In genomic region chr12:129193263-129193871, GRCh38 we compare ENCODE assay signal across 11 cellular contexts.
DNase-seq lines count a peak whose midpoint lies in the region; ATAC-seq, FAIRE-seq and TF ChIP-seq lines count a peak whose summit lies in the region.
"Had no signal": no experiment of that assay in that cellular context is flagged by ENCODE, and none has a peak within 500 bp of the region (broad histone marks: within the 10 kb centered on the region; RNA-seq: fewer than 3 reads in every experiment).

No MANE protein-coding gene starts in this region.

- H3K27ac ChIP-seq in A673 (ENCODE audit: low read depth, low read length, poor library complexity, severe bottlenecking) (no peak overlapping the region), DND-41 (ENCODE audit: low read length) (no peak overlapping the region)
- H3K27ac ChIP-seq: parathyroid adenoma, vagina had no signal

- no peak overlapping the region for H2AFZ ChIP-seq in DND-41 (ENCODE audit: low read depth, low read length)
- H2AFZ ChIP-seq: parathyroid adenoma had no signal

- no peaks in the 10 kb centered on the region for H3K79me2 ChIP-seq in DND-41 (ENCODE audit: insufficient read depth, low read length)
- H3K79me2 ChIP-seq: parathyroid adenoma had no signal

- peaks cover 19% of the 10 kb centered on the region for H3K9me3 ChIP-seq in A673 (ENCODE audit: low read depth, low read length, poor library complexity, severe bottlenecking)
- H3K9me3 ChIP-seq in DND-41 (ENCODE audit: insufficient read depth, low read length, severe bottlenecking): peaks cover 4% of the 10 kb centered on the region
- H3K9me3 ChIP-seq: vagina had no signal

- no TSS peak for BruUV-seq in A673 (replicated peaks; lab: Mats Ljungman, UMichigan)

- POLR2A ChIA-PET in A673 (lab: Charles Lee; ENCODE audit: low non-redundant PET): no interaction called here

- H3K9ac ChIP-seq in DND-41 (ENCODE audit: low read depth, low read length): no peak overlapping the region
- H3K9ac ChIP-seq: parathyroid adenoma had no signal

- no peak for DNase-seq in A673 (ENCODE audit: low spot score)
- DNase-seq in DND-41: peak; percentile 46
- DNase-seq in OCI-M1 (lab: John Stamatoyannopoulos, UW): peak; percentile 60
- DNase-seq in fibroblast of pulmonary artery (ENCODE audit: low read depth): no peak
- no peak for DNase-seq in T-helper 2 cell treated with Interferon-gamma antibody and Interleukin-4, amounts not matched to agents 5 μg/mL and 100 μg/mL, for 36 hours (ENCODE audit: low spot score)
- no peak for DNase-seq in frontal cortex (ENCODE audit: low spot score in 2 of 2)
- no peak for DNase-seq in NCI-H2107 treated with DMSO at 0.1 percent for 48 hours (lab: John Stamatoyannopoulos, UW; ENCODE audit: unreplicated experiment)
- DNase-seq: NCI-H2227 treated with DMSO at 0.1 percent for 48 hours had no signal

- no peak overlapping the region for H3K4me3 ChIP-seq in A673 (ENCODE audit: low read depth, low read length, poor library complexity, severe bottlenecking)
- H3K4me3 ChIP-seq in DND-41 (ENCODE audit: low read depth in 1 of 2, low read length in 2 of 2): no peak overlapping the region
- no peak overlapping the region for H3K4me3 ChIP-seq in fibroblast of pulmonary artery (replicated peaks; ENCODE audit: low read depth, low read length)
- H3K4me3 ChIP-seq: vagina had no signal

- no peaks in the 10 kb centered on the region for H3K27me3 ChIP-seq in A673 (replicated peaks; ENCODE audit: insufficient read depth, low read depth, low read length, poor library complexity)
- H3K27me3 ChIP-seq in DND-41 (ENCODE audit: insufficient read depth, low read length, poor library complexity): no peaks in the 10 kb centered on the region
- H3K27me3 ChIP-seq: vagina had no signal

- H3K36me3 ChIP-seq in A673 (ENCODE audit: insufficient read depth, low read length, poor library complexity, severe bottlenecking): no peaks in the 10 kb centered on the region
- no peaks in the 10 kb centered on the region for H3K36me3 ChIP-seq in DND-41 (ENCODE audit: insufficient read depth, low read length)
- H3K36me3 ChIP-seq: vagina had no signal

- no peaks in the 10 kb centered on the region for H3K4me1 Mint-ChIP-seq in T-helper 2 cell treated with Interferon-gamma antibody and Interleukin-4, amounts not matched to agents 5 μg/mL and 100 μg/mL, for 36 hours (ENCODE audit: low read depth)

- no peak overlapping the region for H3K4me2 ChIP-seq in DND-41 (ENCODE audit: insufficient read depth, low read length)

- FAIRE-seq in frontal cortex (lab: Jason Lieb, UNC): no peak

- H4K20me1 ChIP-seq in DND-41 (ENCODE audit: insufficient read depth, low read length): no peaks in the 10 kb centered on the region

- ATAC-seq in DND-41 (ENCODE audit: insufficient read depth, low read depth): no peak
- no peak for ATAC-seq in GM19455 (IDR thresholded peaks at IDR 0.05; ENCODE audit: unreplicated experiment)

- no peak overlapping the region for H3K27ac Mint-ChIP-seq in T-helper 2 cell treated with Interferon-gamma antibody and Interleukin-4, amounts not matched to agents 5 μg/mL and 100 μg/mL, for 36 hours

- CTCF ChIA-PET in A673 (lab: Charles Lee): no interaction called here

- H3K9me3 Mint-ChIP-seq in T-helper 2 cell treated with Interferon-gamma antibody and Interleukin-4, amounts not matched to agents 5 μg/mL and 100 μg/mL, for 36 hours: peaks cover 32% of the 10 kb centered on the region

- H3K36me3 Mint-ChIP-seq in T-helper 2 cell treated with Interferon-gamma antibody and Interleukin-4, amounts not matched to agents 5 μg/mL and 100 μg/mL, for 36 hours (ENCODE audit: low read depth): no peaks in the 10 kb centered on the region

- intact Hi-C loops in A673 (cut with micrococcal nuclease; ENCODE audit: unreplicated experiment): no loop called here

- no peak overlapping the region for H3K4me3 Mint-ChIP-seq in T-helper 2 cell treated with Interferon-gamma antibody and Interleukin-4, amounts not matched to agents 5 μg/mL and 100 μg/mL, for 36 hours

- H3K27me3 Mint-ChIP-seq in T-helper 2 cell treated with Interferon-gamma antibody and Interleukin-4, amounts not matched to agents 5 μg/mL and 100 μg/mL, for 36 hours (ENCODE audit: low read depth): no peaks in the 10 kb centered on the region

- no peaks in the 10 kb centered on the region for H3K4me1 ChIP-seq in A673 (ENCODE audit: insufficient read depth, low read length, poor library complexity, severe bottlenecking)
- no peaks in the 10 kb centered on the region for H3K4me1 ChIP-seq in DND-41 (ENCODE audit: insufficient read depth, low read length)
- H3K4me1 ChIP-seq: parathyroid adenoma, vagina had no signal

- TF ChIP-seq CTCF in A673 (conservative IDR thresholded peaks at IDR 0.05; ENCODE audit: low read depth, low read length) (peak; percentile 60), DND-41 (IDR thresholded peaks at IDR 0.05; ENCODE audit: borderline replicate concordance, extremely low read depth, low read length, poor library complexity, severe bottlenecking) (peak; percentile 85), fibroblast of pulmonary artery (IDR thresholded peaks at IDR 0.05; ENCODE audit: low read length, missing control alignments) (peak; percentile 52)

Comparison
In these comparisons a context has a peak if more than half of its experiments do, and no peak if none do; other contexts are left out.
1. DNase-seq: peak in DND-41 (single experiment) and OCI-M1 (single experiment); none in A673 (single experiment), fibroblast of pulmonary artery (single experiment), T-helper 2 cell treated with Interferon-gamma antibody and Interleukin-4, amounts not matched to agents 5 μg/mL and 100 μg/mL, for 36 hours (single experiment), frontal cortex (0 of 2) and NCI-H2107 treated with DMSO at 0.1 percent for 48 hours (single experiment).
2. Peak in every context shown above with its lines, with median percentiles within 50 percentile points of each other: CTCF ChIP-seq.